In genomic region chr6:16471222-16471784, GRCh38 we compare ENCODE assay signal across 1 cellular context.
TF ChIP-seq lines count a peak whose summit lies in the region.

No MANE protein-coding gene starts in this region.

TF ChIP-seq in GM23338, 12 proteins besides CTCF, POLR2A, EP300 and RAD21 (continued from another document):
- TF ChIP-seq REST (IDR thresholded peaks at IDR 0.05; ENCODE audit: unreplicated experiment) (no peak), CREB1 (CRISPR knock-in tag; IDR thresholded peaks at IDR 0.05; ENCODE audit: low read depth) (no peak), JUNB (IDR thresholded peaks at IDR 0.05; ENCODE audit: unreplicated experiment) (no peak)
